Comparison of ENCODE assay signal across 8 cellular contexts in the genomic region with DNA sequence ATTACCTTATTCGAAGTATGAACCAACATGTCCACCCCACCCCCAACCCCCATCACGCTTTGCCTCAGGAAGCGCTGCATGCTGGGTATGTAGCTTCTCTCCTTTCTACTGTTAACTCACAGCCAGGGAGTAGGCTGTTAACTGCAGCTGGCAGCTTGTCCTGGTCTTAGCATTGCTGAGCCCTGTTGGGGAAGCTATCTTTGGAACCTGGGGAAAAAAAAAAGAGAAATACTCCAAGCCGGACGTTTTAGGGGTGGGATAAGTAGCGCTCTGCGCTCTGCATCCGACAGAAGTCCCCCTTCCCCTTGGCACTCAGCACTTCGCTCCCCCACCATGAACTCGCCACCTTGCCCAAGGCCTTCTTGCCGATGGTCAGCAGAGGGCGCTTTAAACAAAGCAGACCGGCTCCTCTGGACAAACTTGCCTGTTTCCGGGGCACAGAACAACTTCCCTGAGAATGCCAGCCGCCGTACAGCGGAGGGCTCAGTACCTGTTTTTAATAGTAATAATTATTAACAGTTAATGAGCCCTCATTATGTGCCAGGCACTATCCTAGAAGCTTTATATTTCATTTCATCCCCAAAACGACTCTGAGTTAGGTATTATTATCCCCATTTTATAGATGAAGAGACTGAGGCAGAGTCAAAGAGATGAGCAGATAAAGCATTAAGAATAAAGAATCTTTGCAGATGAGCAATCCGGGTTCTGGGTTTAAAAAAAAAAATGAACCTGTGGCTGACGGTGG.
DNase-seq lines count a peak whose midpoint lies in the region; ATAC-seq lines count a peak whose summit lies in the region.

No MANE protein-coding gene starts in this region.

- DNase-seq in DMS 273 (lab: John Stamatoyannopoulos, UW; ENCODE audit: unreplicated experiment) = peak; percentile 94
- peak; percentile 75 for DNase-seq in NCI-H345 treated with DMSO at 0.1 percent for 48 hours (lab: John Stamatoyannopoulos, UW; ENCODE audit: unreplicated experiment)
- DNase-seq in activated CD4-positive, CD25-positive, alpha-beta regulatory T cell treated with anti-CD3 and anti-CD28 coated beads, Interleukin-2, amount 50 U/mL, for 16 hours (ENCODE audit: low read depth, low spot score) = peak; percentile 64
- peak; percentile 82 for DNase-seq in cerebellar cortex (ENCODE audit: low spot score)
- peak; percentile 82 for DNase-seq in kidney glomerular epithelial cell (lab: John Stamatoyannopoulos, UW)
- peak; percentile 11 to 43 for DNase-seq in stimulated activated CD4-positive, alpha-beta T cell treated with anti-CD3 and anti-CD28 coated beads, Interleukin-1b, Interleukin-23, amount 100 ng/mL, for 1 hour (ENCODE audit: low read depth in 2 of 2)

- ATAC-seq in HG02759 (IDR thresholded peaks at IDR 0.05; ENCODE audit: unreplicated experiment) (peak; percentile 77), GM21576 (IDR thresholded peaks at IDR 0.05; ENCODE audit: unreplicated experiment) (no peak)

Comparison
In these comparisons a context has a peak if more than half of its experiments do, and no peak if none do; other contexts are left out.
1. DNase-seq: peak in every context shown above with its lines; median percentile 94 in DMS 273; 82 in cerebellar cortex; 82 in kidney glomerular epithelial cell; 75 in NCI-H345 treated with DMSO at 0.1 percent for 48 hours; 64 in activated CD4-positive, CD25-positive, alpha-beta regulatory T cell treated with anti-CD3 and anti-CD28 coated beads, Interleukin-2, amount 50 U/mL, for 16 hours; 27 in stimulated activated CD4-positive, alpha-beta T cell treated with anti-CD3 and anti-CD28 coated beads, Interleukin-1b, Interleukin-23, amount 100 ng/mL, for 1 hour.